ENCODE assay signal across 39 cellular contexts in genomic region chr18:67047334-67047733, GRCh38.
"Had no signal": no experiment of that assay in that cellular context is flagged by ENCODE, and none has a peak within 500 bp of the region (broad histone marks: within the 10 kb centered on the region; RNA-seq: fewer than 3 reads in every experiment).

No MANE protein-coding gene starts in this region.

- H3K9me3 Mint-ChIP-seq: activated naive CD4-positive, alpha-beta T cell treated with anti-CD3 and anti-CD28 coated beads for 36 hours; activated naive CD4-positive, alpha-beta T cell treated with anti-CD3 and anti-CD28 coated beads, Interleukin-2, amount 50 U/mL, for 24 hours; activated naive CD8-positive, alpha-beta T cell treated with anti-CD3 and anti-CD28 coated beads for 36 hours; activated naive CD8-positive, alpha-beta T cell treated with anti-CD3 and anti-CD28 coated beads, Interleukin-2, amount 10 ng/mL, durations not matched to agents 7 days and 5 days; activated naive CD8-positive, alpha-beta T cell treated with anti-CD3 and anti-CD28 coated beads, Interleukin-2, amount 50 U/mL, for 24 hours; activated T-cell treated with anti-CD3 and anti-CD28 coated beads, Interleukin-2, amount 50 U/mL, for 24 hours; activated T-cell treated with anti-CD3 and anti-CD28 coated beads, Interleukin-2, amount 50 U/mL, for 72 hours; activated T-helper 17 cell treated with anti-CD3 and anti-CD28 coated beads, Interleukin-2, amount 50 U/mL, for 72 hours had no signal

- FAIRE-seq: astrocyte, bronchial epithelial cell had no signal

- H3K4me3 Mint-ChIP-seq: activated naive CD4-positive, alpha-beta T cell treated with anti-CD3 and anti-CD28 coated beads for 36 hours; activated naive CD4-positive, alpha-beta T cell treated with anti-CD3 and anti-CD28 coated beads, Interleukin-2, amount 10 ng/mL, durations not matched to agents 7 days and 5 days; activated naive CD4-positive, alpha-beta T cell treated with anti-CD3 and anti-CD28 coated beads, Interleukin-2, amount 50 U/mL, for 24 hours; activated naive CD8-positive, alpha-beta T cell; activated naive CD8-positive, alpha-beta T cell treated with anti-CD3 and anti-CD28 coated beads for 36 hours; activated naive CD8-positive, alpha-beta T cell treated with anti-CD3 and anti-CD28 coated beads, Interleukin-2, amount 10 ng/mL, durations not matched to agents 7 days and 5 days; activated naive CD8-positive, alpha-beta T cell treated with anti-CD3 and anti-CD28 coated beads, Interleukin-2, amount 50 U/mL, for 24 hours; activated T-cell treated with anti-CD3 and anti-CD28 coated beads, Interleukin-2, amount 50 U/mL, for 24 hours; activated T-cell treated with anti-CD3 and anti-CD28 coated beads, Interleukin-2, amount 50 U/mL, for 4 hours; activated T-cell treated with anti-CD3 and anti-CD28 coated beads, Interleukin-2, amount 50 U/mL, for 72 hours; activated T-helper 1 cell treated with anti-CD3 and anti-CD28 coated beads, Interleukin-12 subunit alpha, Interleukin-12 subunit beta, Interleukin-2, Interleukin-4 antibody, amounts not matched to agents 30 ng/mL and 10 ng/mL and 1 ng/mL, durations not matched to agents 14 hours and 24 hours and 36 hours; activated T-helper 17 cell treated with anti-CD3 and anti-CD28 coated beads, Interleukin-2, amount 50 U/mL, for 72 hours; brain; central memory CD8-positive, alpha-beta T cell had no signal

- H3K27ac ChIP-seq: adrenal gland, ascending aorta, body of pancreas, brain microvascular endothelial cell, breast epithelium, cardiac muscle cell had no signal

- H3K9me3 ChIP-seq: adrenal gland, ascending aorta, body of pancreas had no signal

- H3K27ac Mint-ChIP-seq: activated naive CD4-positive, alpha-beta T cell treated with anti-CD3 and anti-CD28 coated beads for 36 hours; activated naive CD4-positive, alpha-beta T cell treated with anti-CD3 and anti-CD28 coated beads, Interleukin-2, amount 10 ng/mL, durations not matched to agents 7 days and 5 days; activated naive CD4-positive, alpha-beta T cell treated with anti-CD3 and anti-CD28 coated beads, Interleukin-2, amount 50 U/mL, for 24 hours; activated naive CD4-positive, alpha-beta T cell treated with anti-CD3 and anti-CD28 coated beads, Interleukin-2, amount 50 U/mL, for 72 hours; activated naive CD8-positive, alpha-beta T cell; activated naive CD8-positive, alpha-beta T cell treated with anti-CD3 and anti-CD28 coated beads for 36 hours; activated naive CD8-positive, alpha-beta T cell treated with anti-CD3 and anti-CD28 coated beads, Interleukin-2, amount 10 ng/mL, durations not matched to agents 7 days and 5 days; activated naive CD8-positive, alpha-beta T cell treated with anti-CD3 and anti-CD28 coated beads, Interleukin-2, amount 50 U/mL, for 24 hours; activated T-cell treated with anti-CD3 and anti-CD28 coated beads, Interleukin-2, amount 50 U/mL, for 24 hours; activated T-cell treated with anti-CD3 and anti-CD28 coated beads, Interleukin-2, amount 50 U/mL, for 72 hours; activated T-helper 1 cell treated with anti-CD3 and anti-CD28 coated beads, Interleukin-12 subunit alpha, Interleukin-12 subunit beta, Interleukin-2, Interleukin-4 antibody, amounts not matched to agents 30 ng/mL and 10 ng/mL and 1 ng/mL, durations not matched to agents 14 hours and 24 hours and 36 hours; activated T-helper 17 cell treated with anti-CD3 and anti-CD28 coated beads, Interleukin-2, amount 50 U/mL, for 72 hours; activated T-helper 2 cell treated with anti-CD3 and anti-CD28 coated beads, Interferon-gamma antibody, Interleukin-2, Interleukin-4, amounts not matched to agents 10 μg/mL and 5 μg/mL and 100 μg/mL, durations not matched to agents 14 hours and 24 hours and 36 hours; brain had no signal

- H3K27me3 Mint-ChIP-seq: activated naive CD4-positive, alpha-beta T cell treated with anti-CD3 and anti-CD28 coated beads, Interleukin-2, amount 10 ng/mL, durations not matched to agents 7 days and 5 days; activated naive CD4-positive, alpha-beta T cell treated with anti-CD3 and anti-CD28 coated beads, Interleukin-2, amount 50 U/mL, for 24 hours; activated naive CD8-positive, alpha-beta T cell; activated naive CD8-positive, alpha-beta T cell treated with anti-CD3 and anti-CD28 coated beads for 36 hours; activated naive CD8-positive, alpha-beta T cell treated with anti-CD3 and anti-CD28 coated beads, Interleukin-2, amount 10 ng/mL, durations not matched to agents 7 days and 5 days; activated naive CD8-positive, alpha-beta T cell treated with anti-CD3 and anti-CD28 coated beads, Interleukin-2, amount 50 U/mL, for 24 hours; activated T-cell treated with anti-CD3 and anti-CD28 coated beads, Interleukin-2, amount 50 U/mL, for 24 hours; activated T-helper 17 cell treated with anti-CD3 and anti-CD28 coated beads, Interleukin-2, amount 50 U/mL, for 72 hours; brain; central memory CD8-positive, alpha-beta T cell had no signal

- H3K36me3 ChIP-seq: adrenal gland, ascending aorta, brain microvascular endothelial cell, breast epithelium, cardiac muscle cell had no signal

- H3K4me1 Mint-ChIP-seq: activated naive CD4-positive, alpha-beta T cell treated with anti-CD3 and anti-CD28 coated beads, Interleukin-2, amount 10 ng/mL, durations not matched to agents 7 days and 5 days; activated naive CD4-positive, alpha-beta T cell treated with anti-CD3 and anti-CD28 coated beads, Interleukin-2, amount 50 U/mL, for 24 hours; activated naive CD8-positive, alpha-beta T cell treated with anti-CD3 and anti-CD28 coated beads for 36 hours; activated naive CD8-positive, alpha-beta T cell treated with anti-CD3 and anti-CD28 coated beads, Interleukin-2, amount 10 ng/mL, durations not matched to agents 7 days and 5 days; activated naive CD8-positive, alpha-beta T cell treated with anti-CD3 and anti-CD28 coated beads, Interleukin-2, amount 50 U/mL, for 24 hours; activated T-helper 17 cell treated with anti-CD3 and anti-CD28 coated beads, Interleukin-2, amount 50 U/mL, for 72 hours; brain; central memory CD8-positive, alpha-beta T cell had no signal

- H3K4me1 ChIP-seq: adrenal gland, ascending aorta, body of pancreas, breast epithelium had no signal

- H3K36me3 Mint-ChIP-seq: activated naive CD4-positive, alpha-beta T cell treated with anti-CD3 and anti-CD28 coated beads, Interleukin-2, amount 10 ng/mL, durations not matched to agents 7 days and 5 days; activated naive CD4-positive, alpha-beta T cell treated with anti-CD3 and anti-CD28 coated beads, Interleukin-2, amount 50 U/mL, for 24 hours; activated naive CD4-positive, alpha-beta T cell treated with anti-CD3 and anti-CD28 coated beads, Interleukin-2, amount 50 U/mL, for 72 hours; activated naive CD8-positive, alpha-beta T cell; activated naive CD8-positive, alpha-beta T cell treated with anti-CD3 and anti-CD28 coated beads for 36 hours; activated naive CD8-positive, alpha-beta T cell treated with anti-CD3 and anti-CD28 coated beads, Interleukin-2, amount 10 ng/mL, durations not matched to agents 7 days and 5 days; brain had no signal

- H3K4me3 ChIP-seq: adrenal gland, ascending aorta, body of pancreas, breast epithelium, cardiac muscle cell had no signal

- DNase-seq: activated effector memory CD4-positive, alpha-beta T cell treated with anti-CD3 and anti-CD28 coated beads, Interleukin-2, amount 50 U/mL, for 16 hours; activated effector memory CD4-positive, alpha-beta T cell treated with Interleukin-2 at 50 U/mL for 16 hours; activated gamma-delta T cell; activated gamma-delta T cell treated with Interleukin-2 at 50 U/mL for 16 hours; activated naive CD4-positive, alpha-beta T cell; activated naive CD4-positive, alpha-beta T cell treated with anti-CD3 and anti-CD28 coated beads for 36 hours; activated naive CD4-positive, alpha-beta T cell treated with anti-CD3 and anti-CD28 coated beads, Interleukin-2, amount 10 ng/mL, durations not matched to agents 7 days and 5 days; activated naive CD4-positive, alpha-beta T cell treated with anti-CD3 and anti-CD28 coated beads, Interleukin-2, amount 50 U/mL, for 16 hours; activated naive CD4-positive, alpha-beta T cell treated with Interleukin-2 at 50 U/mL for 16 hours; activated naive CD8-positive, alpha-beta T cell treated with anti-CD3 and anti-CD28 coated beads for 36 hours; activated naive CD8-positive, alpha-beta T cell treated with anti-CD3 and anti-CD28 coated beads, Interleukin-2, amount 10 ng/mL, durations not matched to agents 7 days and 5 days; activated naive CD8-positive, alpha-beta T cell treated with anti-CD3 and anti-CD28 coated beads, Interleukin-2, amount 50 U/mL, for 24 hours; activated T-cell treated with anti-CD3 and anti-CD28 coated beads, Interleukin-2, amount 50 U/mL, for 24 hours; activated T-cell treated with anti-CD3 and anti-CD28 coated beads, Interleukin-2, amount 50 U/mL, for 4 hours; activated T-cell treated with anti-CD3 and anti-CD28 coated beads, Interleukin-2, amount 50 U/mL, for 48 hours; activated T-cell treated with anti-CD3 and anti-CD28 coated beads, Interleukin-2, amount 50 U/mL, for 72 hours; adrenal gland; amniotic stem cell; amygdala; anterior cingulate cortex; aorta; body of pancreas; brain microvascular endothelial cell; caudate nucleus; central memory CD4-positive, alpha-beta T cell; cerebellar nuclear complex had no signal

- ATAC-seq: activated naive CD4-positive, alpha-beta T cell treated with anti-CD3 and anti-CD28 coated beads, Interleukin-2, amount 50 U/mL, for 72 hours; activated naive CD8-positive, alpha-beta T cell treated with anti-CD3 and anti-CD28 coated beads, Interleukin-2, amount 50 U/mL, for 24 hours; activated T-cell treated with anti-CD3 and anti-CD28 coated beads, Interleukin-2, amount 50 U/mL, for 4 hours; activated T-cell treated with anti-CD3 and anti-CD28 coated beads, Interleukin-2, amount 50 U/mL, for 72 hours; activated T-helper 17 cell treated with anti-CD3 and anti-CD28 coated beads, Interleukin-2, amount 50 U/mL, for 72 hours; body of pancreas had no signal
